In genomic region chr1:19113362-19114092, GRCh38 we compare ENCODE assay signal across 8 cellular contexts.
A peak's percentile ranks its signal among the peaks of the same experiment; 100 is the strongest.
DNase-seq lines count a peak whose midpoint lies in the region; ATAC-seq lines count a peak whose summit lies in the region.

No MANE protein-coding gene starts in this region.

- H3K4me3 Mint-ChIP-seq in activated CD8-positive, alpha-beta memory T cell treated with anti-CD3 and anti-CD28 coated beads, Interleukin-2, amount 10 ng/mL, durations not matched to agents 7 days and 5 days: no peak overlapping the region

- H3K9me3 Mint-ChIP-seq in activated CD8-positive, alpha-beta memory T cell treated with anti-CD3 and anti-CD28 coated beads, Interleukin-2, amount 10 ng/mL, durations not matched to agents 7 days and 5 days (ENCODE audit: low read depth): no peaks in the 10 kb centered on the region

- H3K36me3 Mint-ChIP-seq in activated CD8-positive, alpha-beta memory T cell treated with anti-CD3 and anti-CD28 coated beads, Interleukin-2, amount 10 ng/mL, durations not matched to agents 7 days and 5 days: peaks cover 47% of the 10 kb centered on the region

- intact Hi-C loops in left ventricle myocardium superior (cut with micrococcal nuclease): no loop called here

- peak; percentile 63 for DNase-seq in activated CD8-positive, alpha-beta memory T cell treated with anti-CD3 and anti-CD28 coated beads, Interleukin-2, amount 10 ng/mL, durations not matched to agents 7 days and 5 days
- no peak for DNase-seq in activated CD8-positive, alpha-beta memory T cell treated with anti-CD3 and anti-CD28 coated beads, Interleukin-2, amount 50 U/mL, for 48 hours
- DNase-seq in NAMALWA (ENCODE audit: low spot score) (peak; percentile 55), activated T-cell treated with anti-CD3 and anti-CD28 coated beads for 4 hours (peak; percentile 9), left ventricle myocardium superior (no peak)
- DNase-seq in stimulated activated CD4-positive, alpha-beta T cell treated with anti-CD3 and anti-CD28 coated beads, TNF-alpha, amount 100 ng/mL, for 24 hours (ENCODE audit: low read depth in 3 of 3): peak in 2 of 3 experiments; percentile 2 to 24

- H3K27ac Mint-ChIP-seq in activated CD8-positive, alpha-beta memory T cell treated with anti-CD3 and anti-CD28 coated beads, Interleukin-2, amount 10 ng/mL, durations not matched to agents 7 days and 5 days: no peak overlapping the region

- H3K27me3 Mint-ChIP-seq in activated CD8-positive, alpha-beta memory T cell treated with anti-CD3 and anti-CD28 coated beads, Interleukin-2, amount 10 ng/mL, durations not matched to agents 7 days and 5 days: no peaks in the 10 kb centered on the region

- CTCF ChIA-PET in activated CD8-positive, alpha-beta memory T cell treated with anti-CD3 and anti-CD28 coated beads, Interleukin-2, amount 10 ng/mL, durations not matched to agents 7 days and 5 days (lab: Charles Lee): interaction anchor here (0.7 to 3.2 kb wide), 20 partner anchors 8 to 230 kb away, joined by 3 to 27 read pairs (median 4); partner anchors contain the start of gene ALDH4A1

- H3K4me1 Mint-ChIP-seq in activated CD8-positive, alpha-beta memory T cell treated with anti-CD3 and anti-CD28 coated beads, Interleukin-2, amount 10 ng/mL, durations not matched to agents 7 days and 5 days: no peaks in the 10 kb centered on the region

- ATAC-seq in activated CD8-positive, alpha-beta memory T cell treated with anti-CD3 and anti-CD28 coated beads, Interleukin-2, amount 10 ng/mL, durations not matched to agents 7 days and 5 days: peak; percentile 68
- ATAC-seq in left ventricle myocardium superior: peak; percentile 22
- ATAC-seq in GM21737 (IDR thresholded peaks at IDR 0.05; ENCODE audit: unreplicated experiment): no peak
- no peak for ATAC-seq in HG03139 (IDR thresholded peaks at IDR 0.05; ENCODE audit: unreplicated experiment)

Comparison
In these comparisons a context has a peak if more than half of its experiments do, and no peak if none do; other contexts are left out.
1. DNase-seq: peak in activated CD8-positive, alpha-beta memory T cell treated with anti-CD3 and anti-CD28 coated beads, Interleukin-2, amount 10 ng/mL, durations not matched to agents 7 days and 5 days (single experiment), NAMALWA (single experiment), activated T-cell treated with anti-CD3 and anti-CD28 coated beads for 4 hours (single experiment) and stimulated activated CD4-positive, alpha-beta T cell treated with anti-CD3 and anti-CD28 coated beads, TNF-alpha, amount 100 ng/mL, for 24 hours (2 of 3); none in activated CD8-positive, alpha-beta memory T cell treated with anti-CD3 and anti-CD28 coated beads, Interleukin-2, amount 50 U/mL, for 48 hours (single experiment) and left ventricle myocardium superior (single experiment).
2. ATAC-seq: peak in activated CD8-positive, alpha-beta memory T cell treated with anti-CD3 and anti-CD28 coated beads, Interleukin-2, amount 10 ng/mL, durations not matched to agents 7 days and 5 days (single experiment) and left ventricle myocardium superior (single experiment); none in GM21737 (single experiment) and HG03139 (single experiment).